Comparison of ENCODE assay signal across 34 cellular contexts in the genomic region with DNA sequence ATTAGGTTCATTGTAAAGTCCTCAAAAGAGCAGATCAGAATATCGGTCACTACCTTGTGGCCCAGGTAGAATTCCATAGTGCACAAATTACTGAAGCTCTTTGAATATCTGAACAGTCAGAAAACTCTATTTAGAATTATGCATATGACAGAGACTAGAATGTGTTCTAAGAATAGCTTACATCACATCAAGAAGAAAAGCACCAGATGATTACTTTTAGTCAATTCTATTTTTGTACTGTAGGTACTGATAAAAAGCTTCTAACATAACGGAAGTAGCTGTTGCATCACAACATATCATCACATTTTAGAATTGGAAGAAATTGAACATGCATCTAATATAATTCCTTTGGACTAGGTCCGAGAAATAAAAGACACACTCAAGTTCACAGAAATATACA.
"Had no signal": no experiment of that assay in that cellular context is flagged by ENCODE, and none has a peak within 500 bp of the region (broad histone marks: within the 10 kb centered on the region; RNA-seq: fewer than 3 reads in every experiment).

No MANE protein-coding gene starts in this region.

- H3K4me1 Mint-ChIP-seq: activated CD4-positive, alpha-beta T cell treated with anti-CD3 and anti-CD28 coated beads, Interleukin-2, amount 10 ng/mL, durations not matched to agents 24 days and 14 days; activated naive CD8-positive, alpha-beta T cell treated with anti-CD3 and anti-CD28 coated beads for 36 hours; activated T-helper 17 cell treated with anti-CD3 and anti-CD28 coated beads, Interleukin-2, amount 50 U/mL, for 72 hours had no signal

- H3K27ac ChIP-seq: ascending aorta, body of pancreas, breast epithelium, RWPE1, SJCRH30, SK-N-MC, WERI-Rb-1 had no signal

- ATAC-seq: activated CD8-positive, alpha-beta T cell treated with anti-CD3 and anti-CD28 coated beads for 36 hours; activated T-cell treated with anti-CD3 and anti-CD28 coated beads, Interleukin-2, amount 50 U/mL, for 72 hours; activated T-helper 17 cell treated with anti-CD3 and anti-CD28 coated beads, Interleukin-2, amount 50 U/mL, for 72 hours; body of pancreas; K562 had no signal

- H3K36me3 ChIP-seq: ascending aorta, breast epithelium, SJCRH30, WERI-Rb-1 had no signal

- H3K4me1 ChIP-seq: ascending aorta, body of pancreas, breast epithelium, SJCRH30 had no signal

- H3K4me3 Mint-ChIP-seq: activated CD4-positive, alpha-beta T cell treated with anti-CD3 and anti-CD28 coated beads, Interleukin-2, amount 10 ng/mL, durations not matched to agents 24 days and 14 days; activated CD8-positive, alpha-beta T cell treated with anti-CD3 and anti-CD28 coated beads for 36 hours; activated naive CD8-positive, alpha-beta T cell treated with anti-CD3 and anti-CD28 coated beads for 36 hours; activated T-cell treated with anti-CD3 and anti-CD28 coated beads, Interleukin-2, amount 50 U/mL, for 72 hours; activated T-helper 17 cell treated with anti-CD3 and anti-CD28 coated beads, Interleukin-2, amount 50 U/mL, for 72 hours had no signal

- H3K27me3 Mint-ChIP-seq: activated CD4-positive, alpha-beta T cell treated with anti-CD3 and anti-CD28 coated beads, Interleukin-2, amount 10 ng/mL, durations not matched to agents 24 days and 14 days; activated CD8-positive, alpha-beta T cell treated with anti-CD3 and anti-CD28 coated beads for 36 hours; activated naive CD8-positive, alpha-beta T cell treated with anti-CD3 and anti-CD28 coated beads for 36 hours; activated T-helper 17 cell treated with anti-CD3 and anti-CD28 coated beads, Interleukin-2, amount 50 U/mL, for 72 hours had no signal

- H3K4me3 ChIP-seq: ascending aorta, body of pancreas, breast epithelium, K562, SJCRH30, SK-N-MC had no signal

- H3K9me3 Mint-ChIP-seq: activated CD4-positive, alpha-beta T cell treated with anti-CD3 and anti-CD28 coated beads, Interleukin-2, amount 10 ng/mL, durations not matched to agents 24 days and 14 days had no signal

- H3K36me3 Mint-ChIP-seq: activated naive CD8-positive, alpha-beta T cell treated with anti-CD3 and anti-CD28 coated beads for 36 hours had no signal

- DNase-seq: activated CD4-positive, alpha-beta T cell treated with anti-CD3 and anti-CD28 coated beads, Interleukin-2, amount 10 ng/mL, durations not matched to agents 24 days and 14 days; activated CD4-positive, alpha-beta T cell treated with anti-CD3 and anti-CD28 coated beads, Interleukin-2, amount 50 U/mL, for 4 hours; activated CD4-positive, CD25-positive, alpha-beta regulatory T cell; activated CD8-positive, alpha-beta T cell treated with anti-CD3 and anti-CD28 coated beads for 36 hours; activated effector memory CD4-positive, alpha-beta T cell treated with anti-CD3 and anti-CD28 coated beads, Interleukin-2, amount 50 U/mL, for 16 hours; activated naive CD4-positive, alpha-beta T cell; activated naive CD4-positive, alpha-beta T cell treated with anti-CD3 and anti-CD28 coated beads, Interleukin-2, amount 50 U/mL, for 16 hours; activated naive CD8-positive, alpha-beta T cell treated with anti-CD3 and anti-CD28 coated beads for 36 hours; activated T-cell treated with anti-CD3 and anti-CD28 coated beads, Interleukin-2, amount 50 U/mL, for 1 hour; activated T-cell treated with anti-CD3 and anti-CD28 coated beads, Interleukin-2, amount 50 U/mL, for 72 hours; amygdala; body of pancreas; cerebellar nuclear complex; NCI-H1092 treated with DMSO at 0.1 percent for 48 hours; NCI-H1417; NCI-H187 treated with DMSO at 0.1 percent for 48 hours; NCI-H2081; NCI-H2171 treated with DMSO at 0.1 percent for 48 hours; NCI-H2227 treated with DMSO at 0.1 percent for 48 hours; NCI-H446; NCI-H510A treated with DMSO at 0.1 percent for 48 hours; NCI-H526 treated with DMSO at 0.1 percent for 48 hours; NCI-H82; SHP77; SJCRH30; T1000; WERI-Rb-1 had no signal

- H3K27me3 ChIP-seq: ascending aorta, body of pancreas, breast epithelium, SJCRH30 had no signal

- FAIRE-seq: K562, RCC 7860 had no signal

- H3K27ac Mint-ChIP-seq: activated CD4-positive, alpha-beta T cell treated with anti-CD3 and anti-CD28 coated beads, Interleukin-2, amount 10 ng/mL, durations not matched to agents 24 days and 14 days; activated CD8-positive, alpha-beta T cell treated with anti-CD3 and anti-CD28 coated beads for 36 hours; activated naive CD8-positive, alpha-beta T cell treated with anti-CD3 and anti-CD28 coated beads for 36 hours; activated T-cell treated with anti-CD3 and anti-CD28 coated beads, Interleukin-2, amount 50 U/mL, for 72 hours; activated T-helper 17 cell treated with anti-CD3 and anti-CD28 coated beads, Interleukin-2, amount 50 U/mL, for 72 hours had no signal

- H3K9me3 ChIP-seq: ascending aorta, body of pancreas, breast epithelium, SJCRH30 had no signal
